13 cellular contexts compared by ENCODE assay signal in the genomic region with DNA sequence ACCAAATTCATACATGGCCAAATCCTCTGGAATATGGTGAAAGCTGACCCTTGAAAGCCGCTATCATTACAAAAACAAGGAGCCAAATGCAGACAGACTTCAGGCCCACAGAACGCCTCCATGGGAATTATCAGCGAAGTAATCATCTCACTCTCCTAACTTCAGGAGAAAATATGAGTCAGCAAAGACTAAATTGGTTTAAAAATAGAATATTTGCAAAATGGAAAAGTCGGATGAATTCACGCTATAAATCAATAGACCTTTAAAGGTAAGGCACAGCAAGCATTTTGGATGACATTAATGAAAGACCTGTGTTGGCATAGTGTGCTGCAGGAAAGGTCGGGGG. TPM values are rescaled to one million over a fixed set of nuclear protein-coding genes. Genes with fewer than 3 reads are reported as not detected.
DNase-seq lines count a peak whose midpoint lies in the region; ATAC-seq and TF ChIP-seq lines count a peak whose summit lies in the region.
"Had no signal": no experiment of that assay in that cellular context is flagged by ENCODE, and none has a peak within 500 bp of the region (broad histone marks: within the 10 kb centered on the region; RNA-seq: fewer than 3 reads in every experiment).

No MANE protein-coding gene starts in this region.

- ATAC-seq in GM18505 (IDR thresholded peaks at IDR 0.05; ENCODE audit: unreplicated experiment): no peak
- no peak for ATAC-seq in HG03439 (IDR thresholded peaks at IDR 0.05; ENCODE audit: unreplicated experiment)
- ATAC-seq: stimulated activated naive CD8-positive, alpha-beta T cell treated with anti-CD3 and anti-CD28 coated beads, Interleukin-15, Interleukin-2, amounts not matched to agents 100 U/mL and 50 U/mL, for 24 hours had no signal

- no peak overlapping the region for H4K5ac ChIP-seq in mesendoderm (ENCODE audit: low read length)

- H3K27me3 ChIP-seq in mesendoderm (ENCODE audit: insufficient read depth, low read length, poor library complexity) (no peaks in the 10 kb centered on the region), stomach smooth muscle (ENCODE audit: control insufficient read depth in 1 of 2, insufficient read depth in 2 of 2, low read length in 2 of 2) (no peaks in the 10 kb centered on the region)

- H3K23ac ChIP-seq in mesendoderm (ENCODE audit: low read length): no peak overlapping the region

- H3K56ac ChIP-seq in mesendoderm (ENCODE audit: low read length): no peak overlapping the region

- H3K79me1 ChIP-seq in mesendoderm (ENCODE audit: low read length): peaks cover 2% of the 10 kb centered on the region

- H2BK15ac ChIP-seq in mesendoderm (replicated peaks; ENCODE audit: low read depth): no peak overlapping the region

- no peak for TF ChIP-seq CTCF in choroid plexus epithelial cell (conservative IDR thresholded peaks at IDR 0.05; ENCODE audit: low read depth, low read length)

- H4K8ac ChIP-seq in mesendoderm (ENCODE audit: low read depth, low read length): no peak overlapping the region

- H3K4me3 ChIP-seq in choroid plexus epithelial cell (ENCODE audit: low read depth, low read length) (no peak overlapping the region), mesendoderm (ENCODE audit: low read length) (no peak overlapping the region), stomach smooth muscle (ENCODE audit: low read length in 2 of 2) (peak overlapping the region in 1 of 2 donors; percentile 56)

- peak overlapping the region; percentile 14 for H3K18ac ChIP-seq in mesendoderm (ENCODE audit: low read length)

- H3K9ac ChIP-seq in mesendoderm (ENCODE audit: low read length): no peak overlapping the region
- peak overlapping the region; percentile 54 to 65 for H3K9ac ChIP-seq in stomach smooth muscle (ENCODE audit: low read length in 2 of 2)

- H3K79me2 ChIP-seq in mesendoderm (ENCODE audit: control insufficient read depth, insufficient read depth, low read length): no peaks in the 10 kb centered on the region

- H2BK120ac ChIP-seq in mesendoderm (ENCODE audit: low read depth, low read length): no peak overlapping the region

- H3K36me3 ChIP-seq in mesendoderm (ENCODE audit: control insufficient read depth, insufficient read depth, low read length) (no peaks in the 10 kb centered on the region), stomach smooth muscle (ENCODE audit: control insufficient read depth in 2 of 2, insufficient read depth in 2 of 2, low read length in 2 of 2) (no peaks in the 10 kb centered on the region)

- peaks cover 9% of the 10 kb centered on the region for H3K4me1 ChIP-seq in mesendoderm (ENCODE audit: control insufficient read depth, low read depth, low read length)
- peaks cover 38% of the 10 kb centered on the region for H3K4me1 ChIP-seq in stomach smooth muscle (ENCODE audit: control insufficient read depth, insufficient read depth, low read length)

- H2AK5ac ChIP-seq in mesendoderm (ENCODE audit: low read length): no peak overlapping the region

- no peak overlapping the region for H2BK5ac ChIP-seq in mesendoderm (ENCODE audit: low read length)

- no peak overlapping the region for H3K27ac ChIP-seq in mesendoderm (ENCODE audit: low read depth, low read length)
- peak overlapping the region; percentile 77 for H3K27ac ChIP-seq in stomach smooth muscle (ENCODE audit: low read length)

- no peak overlapping the region for H3K4me2 ChIP-seq in mesendoderm (ENCODE audit: low read length)

- TF ChIP-seq POLR2A in GM18505 (IDR thresholded peaks at IDR 0.05; ENCODE audit: borderline replicate concordance, extremely low read depth, insufficient read depth, insufficient read length): no peak

- no CpG with 5 or more reads among the region's 6 CpGs for whole genome bisulfite sequencing in mesendoderm (ENCODE audit: extremely low coverage, insufficient coverage, low lambda C conversion rate)

- DNase-seq in OCI-M1 (lab: John Stamatoyannopoulos, UW) (peak; percentile 5), choroid plexus epithelial cell (ENCODE audit: low read depth) (peak; percentile 30), mesendoderm (no peak), DMS114 treated with DMSO at 0.1 percent for 48 hours (lab: John Stamatoyannopoulos, UW; ENCODE audit: unreplicated experiment) (no peak), activated gamma-delta T cell (lab: John Stamatoyannopoulos, UW) (no peak)
- DNase-seq: activated CD8-positive, alpha-beta memory T cell treated with anti-CD3 and anti-CD28 coated beads, Interleukin-2, amount 50 U/mL, for 48 hours; amniotic stem cell; NCI-H2227 treated with DMSO at 0.1 percent for 48 hours; stimulated activated CD4-positive, alpha-beta T cell treated with anti-CD3 and anti-CD28 coated beads, Interleukin-4, amount 100 ng/mL, for 4 hours; stimulated activated naive CD8-positive, alpha-beta T cell treated with anti-CD3 and anti-CD28 coated beads, Interleukin-15, Interleukin-2, amounts not matched to agents 100 U/mL and 50 U/mL, for 24 hours had no signal

- H3K9me3 ChIP-seq in stomach smooth muscle (ENCODE audit: control insufficient read depth in 2 of 2, low read length in 2 of 2): no peaks in the 10 kb centered on the region

- no peak overlapping the region for H3K4ac ChIP-seq in mesendoderm (ENCODE audit: low read depth, low read length)

RNA-seq across cellular contexts. Expression of a gene that starts 5.3 kb away (rescaled TPM):
- 19.6 TPM for polyA plus RNA-seq in mesendoderm (2013, experiment 1 of 2)
- 18.0 TPM for polyA plus RNA-seq in mesendoderm (2013, experiment 2 of 2)

Comparison
In these comparisons a context has a peak if more than half of its experiments do, and no peak if none do; other contexts are left out.
1. DNase-seq: peak in OCI-M1 (single experiment) and choroid plexus epithelial cell (single experiment); none in mesendoderm (single experiment), DMS114 treated with DMSO at 0.1 percent for 48 hours (single experiment) and activated gamma-delta T cell (single experiment).